ENCODE assay signal across 20 cellular contexts in the genomic region with DNA sequence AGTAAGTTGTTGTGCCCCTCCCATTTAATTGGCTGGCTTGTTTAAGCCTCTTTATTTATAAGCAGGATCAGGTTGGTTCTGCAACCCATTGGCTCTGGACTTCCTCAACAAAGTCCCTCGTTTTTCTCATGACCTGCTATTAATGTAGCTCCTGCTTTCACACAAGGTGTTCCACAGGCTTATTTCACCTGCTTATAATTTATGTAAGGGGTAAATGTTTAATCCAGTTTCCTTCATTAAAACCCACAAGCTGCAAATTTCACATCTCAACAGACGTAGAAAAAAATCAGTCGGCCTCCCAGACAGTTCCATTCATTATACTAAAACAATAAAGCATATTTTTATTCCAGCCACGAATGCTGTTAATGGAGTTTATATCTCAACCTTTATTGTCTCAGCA.
DNase-seq lines count a peak whose midpoint lies in the region; ATAC-seq, FAIRE-seq and TF ChIP-seq lines count a peak whose summit lies in the region.
"Had no signal": no experiment of that assay in that cellular context is flagged by ENCODE, and none has a peak within 500 bp of the region (broad histone marks: within the 10 kb centered on the region; RNA-seq: fewer than 3 reads in every experiment).

No MANE protein-coding gene starts in this region.

- H4K20me1 ChIP-seq in DOHH2 (ENCODE audit: control insufficient read depth, insufficient read depth, low read depth, low read length), result no peaks in the 10 kb centered on the region

- H3K4me1 ChIP-seq in DOHH2 (ENCODE audit: control insufficient read depth, low read length) (peaks cover 100% of the 10 kb centered on the region), psoas muscle (peaks cover 57% of the 10 kb centered on the region), testis (no peaks in the 10 kb centered on the region), esophagus squamous epithelium (no peaks in the 10 kb centered on the region)
- H3K4me1 ChIP-seq: BE2C, HAP-1 had no signal

- TF ChIP-seq CTCF in DOHH2 (IDR thresholded peaks at IDR 0.05; ENCODE audit: low read depth, low read length, poor library complexity, severe bottlenecking) (no peak), psoas muscle (IDR thresholded peaks at IDR 0.05) (no peak), testis (IDR thresholded peaks at IDR 0.05) (no peak), esophagus squamous epithelium (IDR thresholded peaks at IDR 0.05) (no peak)

- peak overlapping the region; percentile 80 for H3K4me2 ChIP-seq in DOHH2 (ENCODE audit: low read length)

- peak overlapping the region; percentile 79 for H3K27ac ChIP-seq in DOHH2 (ENCODE audit: low read depth, low read length)
- H3K27ac ChIP-seq in psoas muscle, result peak overlapping the region; percentile 24
- no peak overlapping the region for H3K27ac ChIP-seq in testis
- H3K27ac ChIP-seq in esophagus squamous epithelium, result no peak overlapping the region
- H3K27ac ChIP-seq: GM23248 had no signal

- DNase-seq in Caki2 (ENCODE audit: low read depth) (peak; percentile 28), psoas muscle (no peak), retina (no peak), testis (no peak), esophagus squamous epithelium (lab: John Stamatoyannopoulos, UW) (no peak)
- DNase-seq: ACHN; BE2C; C1 segment of cervical spinal cord; CD4-positive, CD25-positive, alpha-beta regulatory T cell; CD8-positive, alpha-beta memory T cell; COR-L47; DMS153; DMS79; GF-D8; GM23248 had no signal

- TF ChIP-seq POLR2A in testis (IDR thresholded peaks at IDR 0.05) (no peak), esophagus squamous epithelium (IDR thresholded peaks at IDR 0.05) (no peak)

- H3K4me3 ChIP-seq in DOHH2 (ENCODE audit: low read length), result peak overlapping the region; percentile 63
- H3K4me3 ChIP-seq in psoas muscle, result no peak overlapping the region
- H3K4me3 ChIP-seq in testis, result no peak overlapping the region
- no peak overlapping the region for H3K4me3 ChIP-seq in esophagus squamous epithelium
- H3K4me3 ChIP-seq: GM23248, HAP-1 had no signal

- H3K9me3 ChIP-seq in DOHH2 (ENCODE audit: control insufficient read depth, insufficient read depth, low read length), result peaks cover 6% of the 10 kb centered on the region; the same call in 1 of the 2 replicates
- H3K9me3 ChIP-seq in psoas muscle, result no peaks in the 10 kb centered on the region
- H3K9me3 ChIP-seq in testis, result no peaks in the 10 kb centered on the region
- peaks cover 0 to 10% (median 6%) of the 10 kb centered on the region in 3 donors for H3K9me3 ChIP-seq in esophagus squamous epithelium
- H3K9me3 ChIP-seq: BE2C, HAP-1 had no signal

- intact Hi-C loops in psoas muscle (cut with DNase I), result no loop called here
- intact Hi-C loops in testis (cut with DNase I; ENCODE audit: low total_unique reads), result no loop called here
- intact Hi-C loops in esophagus squamous epithelium (cut with DNase I), result no loop called here

- H3K27me3 ChIP-seq in DOHH2 (ENCODE audit: control insufficient read depth, low read length), result no peaks in the 10 kb centered on the region
- H3K27me3 ChIP-seq in psoas muscle (ENCODE audit: insufficient read depth in 3 of 3, low read length in 2 of 3), result no peaks in the 10 kb centered on the region
- H3K27me3 ChIP-seq in testis, result no peaks in the 10 kb centered on the region
- H3K27me3 ChIP-seq in esophagus squamous epithelium, result no peaks in the 10 kb centered on the region
- H3K27me3 ChIP-seq: BE2C had no signal

- in situ Hi-C loops in Caki2 (cut with HindIII; ENCODE audit: low pct_unique_long_range_greater_than_20kb, low sequenced_read_pairs), result no loop called here

- FAIRE-seq in islet of Langerhans (lab: Jason Lieb, UNC), result peak; percentile 81
- FAIRE-seq: A204.1, GM19239 had no signal

- WGBS in psoas muscle, 3 donors, result 38 to 48% (median 38%) methylated on average over 4 of the region's 4 CpGs
- WGBS in testis, 2 donors, result 78 to 81% methylated on average over 4 of the region's 4 CpGs
- 78 to 88% methylated on average over 4 of the region's 4 CpGs for WGBS in esophagus squamous epithelium, 2 donors

- peaks cover 50% of the 10 kb centered on the region for H3F3A ChIP-seq in DOHH2 (ENCODE audit: control insufficient read depth, insufficient read depth)

- peaks cover 29% of the 10 kb centered on the region for H3K36me3 ChIP-seq in DOHH2 (ENCODE audit: control insufficient read depth, low read length)
- no peaks in the 10 kb centered on the region for H3K36me3 ChIP-seq in psoas muscle (ENCODE audit: insufficient read depth in 1 of 2, low read depth in 1 of 2)
- no peaks in the 10 kb centered on the region for H3K36me3 ChIP-seq in testis (ENCODE audit: low read depth, missing control alignments)
- H3K36me3 ChIP-seq in esophagus squamous epithelium, result no peaks in the 10 kb centered on the region
- H3K36me3 ChIP-seq: BE2C, HAP-1 had no signal

- no peak for ATAC-seq in psoas muscle

- peaks cover 100% of the 10 kb centered on the region for H3K79me2 ChIP-seq in DOHH2 (ENCODE audit: control insufficient read depth, low read length)

- H3K9me2 ChIP-seq in DOHH2 (replicated peaks; ENCODE audit: control insufficient read depth, low read length), result no peaks in the 10 kb centered on the region

Comparison
In these comparisons a context has a peak if more than half of its experiments do, and no peak if none do; other contexts are left out.
1. H3K27ac ChIP-seq: peak in DOHH2 (single experiment) and psoas muscle (single experiment); none in testis (0 of 2) and esophagus squamous epithelium (0 of 4).